ENCODE assay signal across 10 cellular contexts in the genomic region with DNA sequence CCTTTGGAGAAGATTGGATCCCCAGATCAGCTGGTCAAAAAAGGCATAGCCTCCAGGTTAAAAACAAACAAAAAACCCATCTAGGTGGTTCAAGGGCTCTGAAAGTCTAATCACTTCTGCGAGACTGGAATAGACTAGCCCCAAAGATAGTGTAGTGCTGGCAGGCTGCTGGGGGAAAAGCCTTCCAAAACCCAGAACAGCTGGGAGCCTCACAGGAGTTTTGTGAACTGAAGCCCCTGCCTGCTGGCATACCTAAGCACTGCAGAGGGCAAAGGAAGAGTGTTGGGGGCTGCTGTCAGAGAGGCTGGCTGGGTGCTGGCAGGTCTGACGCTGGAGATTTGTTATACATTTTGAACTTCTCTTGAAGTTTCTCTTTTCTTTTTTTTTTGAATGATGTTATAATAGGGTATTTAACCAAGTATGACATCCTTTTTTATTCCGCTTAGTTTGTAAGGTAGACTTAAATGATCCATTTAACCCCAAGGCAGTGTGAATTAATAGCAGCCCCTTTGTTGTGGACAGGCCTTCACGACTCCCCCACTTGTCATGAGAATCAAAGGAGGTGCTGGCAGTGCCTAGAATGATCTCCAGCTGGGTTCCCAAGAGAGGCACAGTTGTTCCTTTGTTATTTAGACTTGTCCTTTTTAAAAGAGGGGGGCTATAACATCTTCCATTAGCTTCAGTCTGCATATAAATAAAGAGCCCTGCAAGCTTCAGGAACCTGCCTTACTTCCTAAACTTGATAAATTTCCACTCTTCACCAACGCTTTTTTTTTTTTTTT. TPM values are rescaled to one million over a fixed set of nuclear protein-coding genes. Genes with fewer than 3 reads are reported as not detected.
DNase-seq lines count a peak whose midpoint lies in the region; ATAC-seq and TF ChIP-seq lines count a peak whose summit lies in the region.
"Had no signal": no experiment of that assay in that cellular context is flagged by ENCODE, and none has a peak within 500 bp of the region (broad histone marks: within the 10 kb centered on the region; RNA-seq: fewer than 3 reads in every experiment).

No MANE protein-coding gene starts in this region.

- intact Hi-C loops in heart right ventricle (cut with DNase I), result no loop called here
- intact Hi-C loops in psoas muscle (cut with DNase I), result no loop called here

- H3K4me3 ChIP-seq in H7 (ENCODE audit: insufficient read depth, low read depth, low read length) (no peak overlapping the region), heart right ventricle (no peak overlapping the region), psoas muscle (no peak overlapping the region)
- H3K4me3 ChIP-seq: vagina had no signal

- H3K36me3 Mint-ChIP-seq in WTC11, result no peaks in the 10 kb centered on the region

- H3K36me3 ChIP-seq in H7 (replicated peaks; ENCODE audit: control insufficient read depth, insufficient read depth, low read length) (no peaks in the 10 kb centered on the region), heart right ventricle (peaks cover 0 to 10% (median 0%) of the 10 kb centered on the region in 9 donors), psoas muscle (ENCODE audit: insufficient read depth in 1 of 2, low read depth in 1 of 2) (no peaks in the 10 kb centered on the region)
- H3K36me3 ChIP-seq: vagina had no signal

- H3K4me1 Mint-ChIP-seq in WTC11, result peaks cover 60% of the 10 kb centered on the region

- H3K27me3 Mint-ChIP-seq in WTC11 (ENCODE audit: low read depth), result peaks cover 31% of the 10 kb centered on the region

- peaks cover 16% of the 10 kb centered on the region; the same call in 1 of the 2 replicates for H3K27me3 ChIP-seq in H7 (ENCODE audit: control insufficient read depth, insufficient read depth, low read length)
- no peaks in the 10 kb centered on the region for H3K27me3 ChIP-seq in heart right ventricle
- H3K27me3 ChIP-seq in psoas muscle (ENCODE audit: insufficient read depth in 3 of 3, low read length in 2 of 3), result no peaks in the 10 kb centered on the region
- H3K27me3 ChIP-seq: vagina had no signal

- WGBS in heart right ventricle, 2 donors, result 38 to 50% methylated on average over 5 of the region's 5 CpGs
- 42 to 52% (median 46%) methylated on average over 5 of the region's 5 CpGs for WGBS in psoas muscle, 3 donors

- H3K4me1 ChIP-seq in heart right ventricle, result peaks cover 15 to 81% (median 62%) of the 10 kb centered on the region in 9 donors
- H3K4me1 ChIP-seq in psoas muscle, result peaks cover 38% of the 10 kb centered on the region

- peak overlapping the region; percentile 43 for H3K27ac Mint-ChIP-seq in WTC11

- peak; percentile 89 for ATAC-seq in WTC11
- ATAC-seq in heart right ventricle, result peak in 5 of 8 donors; percentile 29 to 48 (median 42)
- no peak for ATAC-seq in psoas muscle

- CTCF ChIA-PET in WTC11 (lab: Charles Lee), result interaction anchor here (0.6 to 2.6 kb wide), 13 partner anchors 15 to 374 kb away, joined by 3 to 8 read pairs (median 3); no protein-coding TSS in a partner anchor

- H3K9me3 ChIP-seq in heart right ventricle, result no peaks in the 10 kb centered on the region
- no peaks in the 10 kb centered on the region for H3K9me3 ChIP-seq in psoas muscle
- H3K9me3 ChIP-seq: vagina had no signal

- POLR2A ChIA-PET in WTC11 (lab: Charles Lee), result no interaction called here

- peak overlapping the region; percentile 33 for H3K4me3 Mint-ChIP-seq in WTC11

- TF ChIP-seq CTCF in WTC11 (IDR thresholded peaks at IDR 0.05) (no peak), heart right ventricle (IDR thresholded peaks at IDR 0.05) (no peak), psoas muscle (IDR thresholded peaks at IDR 0.05) (no peak)

- DNase-seq in H7, result peak; percentile 43
- peak; percentile 32 for DNase-seq in WTC11 (ENCODE audit: low spot score)
- no peak for DNase-seq in heart right ventricle
- DNase-seq in psoas muscle, result no peak
- no peak for DNase-seq in EL
- DNase-seq in SHP77 (lab: John Stamatoyannopoulos, UW), result no peak
- no peak for DNase-seq in OCI-M2 (lab: John Stamatoyannopoulos, UW; ENCODE audit: unreplicated experiment)
- DNase-seq: MM.1S, SW 1271 had no signal

- H3K9me3 Mint-ChIP-seq in WTC11, result no peaks in the 10 kb centered on the region

- H3K27ac ChIP-seq in heart right ventricle (peak overlapping the region in 6 of 10 donors; percentile 21 to 72 (median 38)), psoas muscle (peak overlapping the region; percentile 21)
- H3K27ac ChIP-seq: vagina had no signal

TF ChIP-seq in WTC11, 78 proteins besides CTCF, POLR2A, EP300 and RAD21:
- no peak for TF ChIP-seq CBFB (CRISPR knock-in tag; IDR thresholded peaks at IDR 0.05; ENCODE audit: low read depth)
- TF ChIP-seq, protein P1, sequence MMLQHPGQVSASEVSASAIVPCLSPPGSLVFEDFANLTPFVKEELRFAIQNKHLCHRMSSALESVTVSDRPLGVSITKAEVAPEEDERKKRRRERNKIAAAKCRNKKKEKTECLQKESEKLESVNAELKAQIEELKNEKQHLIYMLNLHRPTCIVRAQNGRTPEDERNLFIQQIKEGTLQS (CRISPR knock-in tag; conservative IDR thresholded peaks at IDR 0.05), result no peak
- TF ChIP-seq ZNF232 (CRISPR knock-in tag; IDR thresholded peaks at IDR 0.05), result peak; percentile 40; the same call in 1 of the 2 replicates
- TF ChIP-seq, protein P2, sequence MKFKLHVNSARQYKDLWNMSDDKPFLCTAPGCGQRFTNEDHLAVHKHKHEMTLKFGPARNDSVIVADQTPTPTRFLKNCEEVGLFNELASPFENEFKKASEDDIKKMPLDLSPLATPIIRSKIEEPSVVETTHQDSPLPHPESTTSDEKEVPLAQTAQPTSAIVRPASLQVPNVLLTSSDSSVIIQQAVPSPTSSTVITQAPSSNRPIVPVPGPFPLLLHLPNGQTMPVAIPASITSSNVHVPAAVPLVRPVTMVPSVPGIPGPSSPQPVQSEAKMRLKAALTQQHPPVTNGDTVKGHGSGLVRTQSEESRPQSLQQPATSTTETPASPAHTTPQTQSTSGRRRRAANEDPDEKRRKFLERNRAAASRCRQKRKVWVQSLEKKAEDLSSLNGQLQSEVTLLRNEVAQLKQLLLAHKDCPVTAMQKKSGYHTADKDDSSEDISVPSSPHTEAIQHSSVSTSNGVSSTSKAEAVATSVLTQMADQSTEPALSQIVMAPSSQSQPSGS (CRISPR knock-in tag; IDR thresholded peaks at IDR 0.05; ENCODE audit: borderline replicate concordance, low read depth), result no peak
- TF ChIP-seq, protein P3, sequence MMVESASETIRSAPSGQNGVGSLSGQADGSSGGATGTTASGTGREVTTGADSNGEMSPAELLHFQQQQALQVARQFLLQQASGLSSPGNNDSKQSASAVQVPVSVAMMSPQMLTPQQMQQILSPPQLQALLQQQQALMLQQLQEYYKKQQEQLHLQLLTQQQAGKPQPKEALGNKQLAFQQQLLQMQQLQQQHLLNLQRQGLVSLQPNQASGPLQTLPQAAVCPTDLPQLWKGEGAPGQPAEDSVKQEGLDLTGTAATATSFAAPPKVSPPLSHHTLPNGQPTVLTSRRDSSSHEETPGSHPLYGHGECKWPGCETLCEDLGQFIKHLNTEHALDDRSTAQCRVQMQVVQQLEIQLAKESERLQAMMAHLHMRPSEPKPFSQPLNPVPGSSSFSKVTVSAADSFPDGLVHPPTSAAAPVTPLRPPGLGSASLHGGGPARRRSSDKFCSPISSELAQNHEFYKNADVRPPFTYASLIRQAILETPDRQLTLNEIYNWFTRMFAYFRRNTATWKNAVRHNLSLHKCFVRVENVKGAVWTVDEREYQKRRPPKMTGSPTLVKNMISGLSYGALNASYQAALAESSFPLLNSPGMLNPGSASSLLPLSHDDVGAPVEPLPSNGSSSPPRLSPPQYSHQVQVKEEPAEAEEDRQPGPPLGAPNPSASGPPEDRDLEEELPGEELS (CRISPR knock-in tag; IDR thresholded peaks at IDR 0.05), result peak; percentile 32; the same call in 1 of the 2 replicates
- TF ChIP-seq, protein P4, sequence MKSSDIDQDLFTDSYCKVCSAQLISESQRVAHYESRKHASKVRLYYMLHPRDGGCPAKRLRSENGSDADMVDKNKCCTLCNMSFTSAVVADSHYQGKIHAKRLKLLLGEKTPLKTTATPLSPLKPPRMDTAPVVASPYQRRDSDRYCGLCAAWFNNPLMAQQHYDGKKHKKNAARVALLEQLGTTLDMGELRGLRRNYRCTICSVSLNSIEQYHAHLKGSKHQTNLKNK (CRISPR knock-in tag; IDR thresholded peaks at IDR 0.05), result 0 out of 2 replicates have a peak, but pooled peaks have one; percentile 38
- no peak for TF ChIP-seq EMX1 (CRISPR knock-in tag; IDR thresholded peaks at IDR 0.05)
- TF ChIP-seq GTF2I (CRISPR knock-in tag; conservative IDR thresholded peaks at IDR 0.05), result no peak
- TF ChIP-seq TCF7 (CRISPR knock-in tag; IDR thresholded peaks at IDR 0.05; ENCODE audit: low read depth), result no peak
- peak; percentile 99 for TF ChIP-seq ZNF423 (CRISPR knock-in tag; IDR thresholded peaks at IDR 0.05)
- no peak for TF ChIP-seq SOX15 (CRISPR knock-in tag; IDR thresholded peaks at IDR 0.05)
- no peak for TF ChIP-seq FOXP1 (CRISPR knock-in tag; IDR thresholded peaks at IDR 0.05; ENCODE audit: borderline replicate concordance)
- peak; percentile 54; the same call in 1 of the 2 replicates for TF ChIP-seq TEAD1 (CRISPR knock-in tag; IDR thresholded peaks at IDR 0.05)
- TF ChIP-seq, protein P5, sequence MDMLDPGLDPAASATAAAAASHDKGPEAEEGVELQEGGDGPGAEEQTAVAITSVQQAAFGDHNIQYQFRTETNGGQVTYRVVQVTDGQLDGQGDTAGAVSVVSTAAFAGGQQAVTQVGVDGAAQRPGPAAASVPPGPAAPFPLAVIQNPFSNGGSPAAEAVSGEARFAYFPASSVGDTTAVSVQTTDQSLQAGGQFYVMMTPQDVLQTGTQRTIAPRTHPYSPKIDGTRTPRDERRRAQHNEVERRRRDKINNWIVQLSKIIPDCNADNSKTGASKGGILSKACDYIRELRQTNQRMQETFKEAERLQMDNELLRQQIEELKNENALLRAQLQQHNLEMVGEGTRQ (CRISPR knock-in tag; IDR thresholded peaks at IDR 0.05), result no peak
TF ChIP-seq in WTC11: peak in this region for 5.

RNA-seq across cellular contexts. Expression of a gene that starts 53.9 kb away (rescaled TPM):
- 3.3 and 6.0 TPM in 2 replicates for total RNA-seq in H7 (2014; rRNA removed; shearing (Covaris generic))
- total RNA-seq in WTC11 (2021) (7.4 to 8.4 TPM (median 7.9 TPM) in 3 replicates), heart right ventricle (10 to 100 TPM; 25.1 to 34.9 (median 29.4) TPM), psoas muscle (10 to 100 TPM; 15.3 to 30.8 (median 17.8) TPM)
- polyA plus RNA-seq in heart right ventricle (10 to 100 TPM; 11.5 to 12.8 TPM), psoas muscle (10 to 100 TPM in 1 of 3 donors, 1 to 10 TPM in 2; 6.9 to 13.5 (median 9.3) TPM)

Comparison
In these comparisons a context has a peak if more than half of its experiments do, and no peak if none do; other contexts are left out.
1. DNase-seq: peak in H7 (single experiment) and WTC11 (single experiment); none in heart right ventricle (0 of 2), psoas muscle (0 of 2), EL (single experiment), SHP77 (0 of 2) and OCI-M2 (single experiment).
2. ATAC-seq: peak in WTC11 (single experiment) and heart right ventricle (5 of 8); none in psoas muscle (0 of 4).